10 cellular contexts compared by ENCODE assay signal in the genomic region with DNA sequence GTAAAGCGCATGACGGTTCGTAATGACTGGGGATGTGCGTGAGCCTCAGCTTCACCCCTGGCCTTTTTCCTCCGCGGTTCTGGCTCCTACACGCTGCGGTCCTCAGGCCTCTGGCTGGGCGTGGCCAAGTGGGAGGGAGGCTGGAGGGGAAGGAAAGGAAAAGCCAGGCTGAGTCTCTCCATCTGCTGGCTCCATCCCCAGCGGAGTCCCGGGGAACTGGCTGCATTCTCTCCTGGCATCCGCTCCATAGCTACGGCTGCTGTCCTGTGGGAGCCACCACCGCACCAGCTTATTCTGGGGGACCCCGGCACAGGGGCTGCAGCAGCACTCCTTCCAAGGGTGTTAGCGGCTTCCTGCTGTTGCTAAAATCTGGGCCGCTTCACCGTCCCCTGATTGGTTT.
DNase-seq lines count a peak whose midpoint lies in the region; ATAC-seq and TF ChIP-seq lines count a peak whose summit lies in the region.
"Had no signal": no experiment of that assay in that cellular context is flagged by ENCODE, and none has a peak within 500 bp of the region (broad histone marks: within the 10 kb centered on the region; RNA-seq: fewer than 3 reads in every experiment).

No MANE protein-coding gene starts in this region.

- H3K79me2 ChIP-seq in ACC112 (ENCODE audit: control insufficient read depth, insufficient read depth, low read length, unreplicated experiment), result no peaks in the 10 kb centered on the region

- no peak overlapping the region for H3K27ac ChIP-seq in ACC112 (ENCODE audit: low read depth, low read length)

- peaks cover 74% of the 10 kb centered on the region for H3K27me3 ChIP-seq in ACC112 (ENCODE audit: insufficient read depth, low read length)

- H3K4me1 ChIP-seq in ACC112 (ENCODE audit: control insufficient read depth, insufficient read depth, low read length, unreplicated experiment), result peaks cover 4% of the 10 kb centered on the region
- no peaks in the 10 kb centered on the region for H3K4me1 ChIP-seq in mucosa of descending colon (ENCODE audit: low read depth)

- peak; percentile 30 for DNase-seq in NCI-H2227 (lab: John Stamatoyannopoulos, UW; ENCODE audit: unreplicated experiment)
- DNase-seq in fibroblast of the aortic adventitia (ENCODE audit: low read depth), result peak; percentile 52
- DNase-seq in mucosa of descending colon, result peak; percentile 41 to 58 (median 43)
- no peak for DNase-seq in GDM1 (lab: John Stamatoyannopoulos, UW)
- DNase-seq in NCI-H1694 treated with DMSO at 0.1 percent for 48 hours (lab: John Stamatoyannopoulos, UW), result no peak
- DNase-seq in EL, result no peak
- DNase-seq: effector memory CD8-positive, alpha-beta T cell had no signal

- peak; percentile 49 for ATAC-seq in mucosa of descending colon
- no peak for ATAC-seq in HG02588 (IDR thresholded peaks at IDR 0.05; ENCODE audit: unreplicated experiment)
- ATAC-seq: effector memory CD8-positive, alpha-beta T cell; Panc1 had no signal

- TF ChIP-seq CTCF in fibroblast of the aortic adventitia (IDR thresholded peaks at IDR 0.05; ENCODE audit: insufficient read depth, low read length), result peak; percentile 13
- TF ChIP-seq CTCF in mucosa of descending colon (IDR thresholded peaks at IDR 0.05), result no peak

- H3K9me3 ChIP-seq in mucosa of descending colon, result no peaks in the 10 kb centered on the region

- no peak overlapping the region for H2AFZ ChIP-seq in ACC112 (ENCODE audit: low read length, unreplicated experiment)

- no peaks in the 10 kb centered on the region for H3K36me3 ChIP-seq in ACC112 (ENCODE audit: insufficient read depth, low read length)
- H3K36me3 ChIP-seq in mucosa of descending colon (ENCODE audit: low read depth), result no peaks in the 10 kb centered on the region

- peak overlapping the region; percentile 57 for H3K4me3 ChIP-seq in ACC112 (ENCODE audit: low read depth, low read length)
- H3K4me3 ChIP-seq in fibroblast of the aortic adventitia (ENCODE audit: low read depth, low read length), result no peak overlapping the region
- no peak overlapping the region for H3K4me3 ChIP-seq in mucosa of descending colon

- intact Hi-C loops in mucosa of descending colon (cut with DNase I, micrococcal nuclease), result no loop called here

Comparison
In these comparisons a context has a peak if more than half of its experiments do, and no peak if none do; other contexts are left out.
1. DNase-seq: peak in NCI-H2227 (single experiment), fibroblast of the aortic adventitia (single experiment) and mucosa of descending colon (3 of 3); none in GDM1 (single experiment), NCI-H1694 treated with DMSO at 0.1 percent for 48 hours (single experiment) and EL (single experiment).